ENCODE assay signal across 17 cellular contexts in genomic region chr20:40931348-40932044, GRCh38.
A peak's percentile ranks its signal among the peaks of the same experiment; 100 is the strongest.
DNase-seq lines count a peak whose midpoint lies in the region; ATAC-seq, FAIRE-seq and TF ChIP-seq lines count a peak whose summit lies in the region.
"Had no signal": no experiment of that assay in that cellular context is flagged by ENCODE, and none has a peak within 500 bp of the region (broad histone marks: within the 10 kb centered on the region; RNA-seq: fewer than 3 reads in every experiment).

No MANE protein-coding gene starts in this region.

- peaks cover 17% of the 10 kb centered on the region for H3K4me1 Mint-ChIP-seq in glutamatergic neuron (ENCODE audit: low read depth, unreplicated experiment)
- H3K4me1 Mint-ChIP-seq: CD8-positive, alpha-beta memory T cell had no signal

- peak overlapping the region; percentile 28 for H3K4me3 Mint-ChIP-seq in glutamatergic neuron (ENCODE audit: unreplicated experiment)
- H3K4me3 Mint-ChIP-seq: CD8-positive, alpha-beta memory T cell had no signal

- peaks cover 4% of the 10 kb centered on the region for H3K27me3 Mint-ChIP-seq in glutamatergic neuron (ENCODE audit: unreplicated experiment)

- FAIRE-seq in RCC 7860 (lab: Jason Lieb, UNC), result no peak

- no peak for ATAC-seq in activated naive CD4-positive, alpha-beta T cell treated with anti-CD3 and anti-CD28 coated beads, Interleukin-2, amount 50 U/mL, for 72 hours

- H3K36me3 Mint-ChIP-seq in glutamatergic neuron (ENCODE audit: unreplicated experiment), result peaks cover 7% of the 10 kb centered on the region
- H3K36me3 Mint-ChIP-seq in activated naive CD4-positive, alpha-beta T cell treated with anti-CD3 and anti-CD28 coated beads, Interleukin-2, amount 50 U/mL, for 72 hours, result peaks cover 5 to 7% of the 10 kb centered on the region in 2 donors

- peak; percentile 17 for DNase-seq in activated CD8-positive, alpha-beta memory T cell treated with anti-CD3 and anti-CD28 coated beads, Interleukin-2, amount 50 U/mL, for 48 hours
- no peak for DNase-seq in activated CD8-positive, alpha-beta memory T cell treated with anti-CD3 and anti-CD28 coated beads, Interleukin-2, amount 50 U/mL, for 4 hours
- peak; percentile 74 for DNase-seq in NCI-H1694 treated with DMSO at 0.1 percent for 48 hours (lab: John Stamatoyannopoulos, UW)
- DNase-seq in glutamatergic neuron, result peak; percentile 46
- no peak for DNase-seq in RCC 7860 (ENCODE audit: low spot score)
- no peak for DNase-seq in activated naive CD4-positive, alpha-beta T cell treated with anti-CD3 and anti-CD28 coated beads, Interleukin-2, amount 50 U/mL, for 72 hours (ENCODE audit: low spot score in 2 of 2)
- DNase-seq in activated naive CD4-positive, alpha-beta T cell treated with Interleukin-2 at 50 U/mL for 16 hours, result no peak
- DNase-seq in dedifferentiated amniotic fluid mesenchymal stem cell (ENCODE audit: extremely low spot score), result no peak
- DNase-seq: CD8-positive, alpha-beta memory T cell; GF-D8; H7; NCI-H1417; NCI-H2081; NCI-H226; NCI-H526; OCI-M1; RPMI8226 had no signal

- H3K27ac Mint-ChIP-seq in glutamatergic neuron (ENCODE audit: unreplicated experiment), result peak overlapping the region; percentile 53
- H3K27ac Mint-ChIP-seq in activated naive CD4-positive, alpha-beta T cell treated with anti-CD3 and anti-CD28 coated beads, Interleukin-2, amount 50 U/mL, for 72 hours, result no peak overlapping the region

- no peak for TF ChIP-seq CTCF in glutamatergic neuron (IDR thresholded peaks at IDR 0.05; ENCODE audit: partially characterized antibody, unreplicated experiment)

- peaks cover 12% of the 10 kb centered on the region for H3K9me3 Mint-ChIP-seq in glutamatergic neuron (ENCODE audit: unreplicated experiment)
- H3K9me3 Mint-ChIP-seq in activated naive CD4-positive, alpha-beta T cell treated with anti-CD3 and anti-CD28 coated beads, Interleukin-2, amount 50 U/mL, for 72 hours, result peaks cover 6 to 9% of the 10 kb centered on the region in 2 donors
- H3K9me3 Mint-ChIP-seq: CD8-positive, alpha-beta memory T cell had no signal

Comparison
In these comparisons a context has a peak if more than half of its experiments do, and no peak if none do; other contexts are left out.
1. DNase-seq: peak in activated CD8-positive, alpha-beta memory T cell treated with anti-CD3 and anti-CD28 coated beads, Interleukin-2, amount 50 U/mL, for 48 hours (single experiment), NCI-H1694 treated with DMSO at 0.1 percent for 48 hours (single experiment) and glutamatergic neuron (single experiment); none in activated CD8-positive, alpha-beta memory T cell treated with anti-CD3 and anti-CD28 coated beads, Interleukin-2, amount 50 U/mL, for 4 hours (single experiment), RCC 7860 (single experiment), activated naive CD4-positive, alpha-beta T cell treated with anti-CD3 and anti-CD28 coated beads, Interleukin-2, amount 50 U/mL, for 72 hours (0 of 2), activated naive CD4-positive, alpha-beta T cell treated with Interleukin-2 at 50 U/mL for 16 hours (single experiment) and dedifferentiated amniotic fluid mesenchymal stem cell (single experiment).